Comparison of ENCODE assay signal across 1 cellular context in the genomic region with DNA sequence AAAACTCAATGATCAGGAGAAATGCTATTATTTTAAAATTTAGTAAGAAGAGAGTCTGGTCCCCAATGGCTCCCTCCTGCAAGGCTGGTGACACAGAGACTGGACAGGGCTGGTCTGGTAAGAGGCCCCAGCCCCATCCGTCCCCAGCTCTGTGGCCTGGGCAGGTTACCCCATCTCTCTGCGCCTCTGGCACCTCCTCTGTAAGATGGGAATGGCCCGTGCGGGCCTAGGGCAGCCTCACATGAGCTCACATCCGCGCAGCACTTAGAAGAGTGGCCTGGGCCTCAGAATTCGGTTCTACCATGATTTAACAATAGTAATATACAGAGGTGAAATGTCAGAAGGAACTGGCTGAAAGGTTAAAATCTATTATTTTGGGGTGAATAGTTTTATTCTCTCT.
TF ChIP-seq lines count a peak whose summit lies in the region.

No MANE protein-coding gene starts in this region.

TF ChIP-seq in A549, 52 proteins besides CTCF, POLR2A, EP300 and RAD21:
- TF ChIP-seq EHF (CRISPR knock-in tag; IDR thresholded peaks at IDR 0.05) (no peak), MAZ (IDR thresholded peaks at IDR 0.05; ENCODE audit: borderline replicate concordance, low read depth, low read length) (no peak), KDM5A (IDR thresholded peaks at IDR 0.05) (no peak), TFCP2L1 (CRISPR knock-in tag; IDR thresholded peaks at IDR 0.05) (no peak), RCOR1 (IDR thresholded peaks at IDR 0.05; ENCODE audit: low read depth, low read length) (no peak), CBX2 (IDR thresholded peaks at IDR 0.05; ENCODE audit: borderline replicate concordance, low read depth) (no peak)
